23 cellular contexts compared by ENCODE assay signal in genomic region chr17:76150712-76151622, GRCh38. TPM values are rescaled to one million over a fixed set of nuclear protein-coding genes. Genes with fewer than 3 reads are reported as not detected.
DNase-seq lines count a peak whose midpoint lies in the region; ATAC-seq and TF ChIP-seq lines count a peak whose summit lies in the region.
"Had no signal": no experiment of that assay in that cellular context is flagged by ENCODE, and none has a peak within 500 bp of the region (broad histone marks: within the 10 kb centered on the region; RNA-seq: fewer than 3 reads in every experiment).

No MANE protein-coding gene starts in this region.

- intact Hi-C loops in posterior vena cava (cut with DNase I) (loop anchor here in 1 of 2 donors (5.0 kb wide), 1 partner anchor 571 kb away; no protein-coding TSS in a partner anchor), natural killer cell (cut with micrococcal nuclease) (no loop called here)

- DNase-seq in T-helper 2 cell treated with Interferon-gamma antibody and Interleukin-4, amounts not matched to agents 5 μg/mL and 100 μg/mL, for 36 hours (ENCODE audit: low spot score), result no peak
- DNase-seq in T-helper 2 cell, result no peak
- DNase-seq in H9, result peak; percentile 22
- no peak for DNase-seq in effector memory CD8-positive, alpha-beta T cell
- peak; percentile 74 for DNase-seq in posterior vena cava (ENCODE audit: low spot score)
- no peak for DNase-seq in HEK293T (ENCODE audit: extremely low spot score)
- DNase-seq in natural killer cell, result no peak
- no peak for DNase-seq in NCI-H446 treated with DMSO at 0.1 percent for 48 hours (lab: John Stamatoyannopoulos, UW)
- DNase-seq: activated CD4-positive, CD25-positive, alpha-beta regulatory T cell treated with anti-CD3 and anti-CD28 coated beads, Interleukin-2, amount 50 U/mL, for 72 hours; cerebellar nuclear complex; effector CD8-positive, alpha-beta T cell; glutamatergic neuron; NCI-H1417; NCI-H2171 treated with DMSO at 0.1 percent for 48 hours; NCI-H748 treated with DMSO at 0.1 percent for 48 hours; PC-9; small intestine; stimulated activated CD4-positive, alpha-beta T cell treated with anti-CD3 and anti-CD28 coated beads, Interleukin-4, amount 100 ng/mL, for 24 hours; T-helper 9 cell; testis had no signal

- H4K20me1 ChIP-seq in H9 (ENCODE audit: control insufficient read depth, insufficient read depth, insufficient read length), result no peaks in the 10 kb centered on the region

- no peak overlapping the region for H2AK5ac ChIP-seq in H9 (ENCODE audit: insufficient read length, low read length)

- no peak overlapping the region for H3K56ac ChIP-seq in H9 (ENCODE audit: insufficient read length, low read depth, low read length)

- no peak overlapping the region for H2BK120ac ChIP-seq in H9 (ENCODE audit: low read depth, low read length, poor library complexity, severe bottlenecking)

- H3T11ph ChIP-seq in H9 (ENCODE audit: low read length), result no peak overlapping the region

- peaks cover 45% of the 10 kb centered on the region for H3K36me3 Mint-ChIP-seq in T-helper 2 cell treated with Interferon-gamma antibody and Interleukin-4, amounts not matched to agents 5 μg/mL and 100 μg/mL, for 36 hours (ENCODE audit: low read depth)
- H3K36me3 Mint-ChIP-seq in H9 (ENCODE audit: insufficient read depth in 1 of 3, low read depth in 3 of 3) (no peaks in the 10 kb centered on the region; a peak in 1 of 7 replicates), natural killer cell (no peaks in the 10 kb centered on the region)
- H3K36me3 Mint-ChIP-seq in effector memory CD8-positive, alpha-beta T cell (ENCODE audit: insufficient read depth), result peaks cover 8% of the 10 kb centered on the region

- POLR2A ChIA-PET in HEK293T (lab: Yijun Ruan, JAX), result no interaction called here

- H4K91ac ChIP-seq in H9 (ENCODE audit: insufficient read length, low read depth, low read length), result no peak overlapping the region

- no peak overlapping the region for H3K27ac ChIP-seq in H9 (ENCODE audit: insufficient read length, low read depth, low read length)
- H3K27ac ChIP-seq: 22Rv1, PC-9, SJSA1, testis had no signal

- H2AFZ ChIP-seq in H9 (ENCODE audit: low read length), result no peak overlapping the region
- H2AFZ ChIP-seq: PC-9 had no signal

- no peak for ATAC-seq in effector memory CD8-positive, alpha-beta T cell (replicated peaks)
- ATAC-seq in natural killer cell, result no peak

- no peaks in the 10 kb centered on the region for H3K9me3 ChIP-seq in H9 (ENCODE audit: control insufficient read depth, low read depth, low read length)
- H3K9me3 ChIP-seq: SJSA1, testis had no signal

- TF ChIP-seq CTCF in H9 (conservative IDR thresholded peaks at IDR 0.05), result no peak
- TF ChIP-seq CTCF in natural killer cell (IDR thresholded peaks at IDR 0.05), result no peak

- H3K27me3 ChIP-seq in H9 (ENCODE audit: insufficient read depth, low read length), result no peaks in the 10 kb centered on the region
- H3K27me3 ChIP-seq: SJSA1, testis had no signal

- no peaks in the 10 kb centered on the region for H3K79me2 ChIP-seq in H9 (ENCODE audit: insufficient read depth, low read length)

- no peaks in the 10 kb centered on the region for H3K23me2 ChIP-seq in H9 (ENCODE audit: insufficient read length, low read depth, low read length, poor library complexity, severe bottlenecking)

- H3K79me1 ChIP-seq in H9 (ENCODE audit: insufficient read depth, low read depth, low read length, poor library complexity, severe bottlenecking), result no peaks in the 10 kb centered on the region

- H3K27me3 Mint-ChIP-seq in T-helper 2 cell treated with Interferon-gamma antibody and Interleukin-4, amounts not matched to agents 5 μg/mL and 100 μg/mL, for 36 hours (ENCODE audit: low read depth), result no peaks in the 10 kb centered on the region
- peaks cover 2% of the 10 kb centered on the region for H3K27me3 Mint-ChIP-seq in H9 (ENCODE audit: low read depth)
- no peaks in the 10 kb centered on the region for H3K27me3 Mint-ChIP-seq in effector memory CD8-positive, alpha-beta T cell
- no peaks in the 10 kb centered on the region for H3K27me3 Mint-ChIP-seq in natural killer cell (ENCODE audit: low read depth in 2 of 2)

- H3K9me3 Mint-ChIP-seq in T-helper 2 cell treated with Interferon-gamma antibody and Interleukin-4, amounts not matched to agents 5 μg/mL and 100 μg/mL, for 36 hours, result no peaks in the 10 kb centered on the region
- H3K9me3 Mint-ChIP-seq in H9 (no peaks in the 10 kb centered on the region), natural killer cell (no peaks in the 10 kb centered on the region)
- no peaks in the 10 kb centered on the region for H3K9me3 Mint-ChIP-seq in effector memory CD8-positive, alpha-beta T cell

- H3K9ac ChIP-seq in H9 (ENCODE audit: extremely low read depth, insufficient read length, low read length), result no peak overlapping the region

- no peak overlapping the region for H2BK12ac ChIP-seq in H9 (ENCODE audit: insufficient read length, low read depth, low read length)

- H3K27ac Mint-ChIP-seq in T-helper 2 cell treated with Interferon-gamma antibody and Interleukin-4, amounts not matched to agents 5 μg/mL and 100 μg/mL, for 36 hours, result peak overlapping the region; percentile 11
- no peak overlapping the region for H3K27ac Mint-ChIP-seq in H9
- peak overlapping the region; percentile 46 to 78 for H3K27ac Mint-ChIP-seq in effector memory CD8-positive, alpha-beta T cell
- H3K27ac Mint-ChIP-seq in natural killer cell, result no peak overlapping the region

- no peak overlapping the region for H2BK20ac ChIP-seq in H9 (ENCODE audit: low read depth, low read length, poor library complexity, severe bottlenecking)

- no peak overlapping the region for H3K4ac ChIP-seq in H9 (ENCODE audit: low read depth, low read length)

- no peak overlapping the region for H2BK5ac ChIP-seq in H9 (ENCODE audit: insufficient read length, low read length)

- no peak overlapping the region for H3K4me2 ChIP-seq in H9 (ENCODE audit: insufficient read depth, insufficient read length, low read length)
- H3K4me2 ChIP-seq: PC-9 had no signal

- no peak overlapping the region for H3K23ac ChIP-seq in H9 (ENCODE audit: insufficient read length, low read depth, low read length)

- WGBS in H9 (ENCODE audit: extremely low coverage, insufficient read length, low lambda C conversion rate), result no CpG with 5 or more reads among the region's 23 CpGs

- no peak overlapping the region for H2BK15ac ChIP-seq in H9 (ENCODE audit: low read depth, low read length)

- peaks cover 17% of the 10 kb centered on the region for H3K4me1 Mint-ChIP-seq in T-helper 2 cell treated with Interferon-gamma antibody and Interleukin-4, amounts not matched to agents 5 μg/mL and 100 μg/mL, for 36 hours (ENCODE audit: low read depth)
- H3K4me1 Mint-ChIP-seq in H9 (peaks cover 25 to 28% of the 10 kb centered on the region in 2 experiments), natural killer cell (peaks cover 16% of the 10 kb centered on the region in 2 donors)
- peaks cover 12 to 17% of the 10 kb centered on the region in 2 donors for H3K4me1 Mint-ChIP-seq in effector memory CD8-positive, alpha-beta T cell (ENCODE audit: low read depth in 2 of 2)

- peaks cover 4% of the 10 kb centered on the region; the same call in 1 of the 2 replicates for H3K4me1 ChIP-seq in H9 (ENCODE audit: insufficient read depth, low read length)
- H3K4me1 ChIP-seq: SJSA1 had no signal

- no peak overlapping the region for H3K18ac ChIP-seq in H9 (ENCODE audit: insufficient read length, low read depth, low read length)

- H3K4me3 Mint-ChIP-seq in T-helper 2 cell treated with Interferon-gamma antibody and Interleukin-4, amounts not matched to agents 5 μg/mL and 100 μg/mL, for 36 hours, result no peak overlapping the region
- H3K4me3 Mint-ChIP-seq in H9 (no peak overlapping the region), natural killer cell (no peak overlapping the region)
- no peak overlapping the region for H3K4me3 Mint-ChIP-seq in effector memory CD8-positive, alpha-beta T cell

- no peak overlapping the region for H4K5ac ChIP-seq in H9 (ENCODE audit: insufficient read length, low read depth, low read length)

- H3K14ac ChIP-seq in H9 (ENCODE audit: insufficient read depth, low read length), result no peak overlapping the region

- CTCF ChIA-PET in HEK293T (lab: Yijun Ruan, JAX), result interaction anchor here (0.5 to 1.1 kb wide), 2 partner anchors 31 to 263 kb away, joined by 4 to 5 read pairs; no protein-coding TSS in a partner anchor

- no peak overlapping the region for H4K8ac ChIP-seq in H9 (replicated peaks; ENCODE audit: insufficient read length, low read depth, low read length)

TF ChIP-seq in HEK293T, 16 proteins besides CTCF, POLR2A, EP300 and RAD21:
- no peak for TF ChIP-seq SUZ12 (IDR thresholded peaks at IDR 0.05)
- TF ChIP-seq LEF1 (IDR thresholded peaks at IDR 0.05; ENCODE audit: borderline replicate concordance), result no peak
- TF ChIP-seq PKNOX1 (IDR thresholded peaks at IDR 0.05), result no peak
- no peak for TF ChIP-seq TARDBP (IDR thresholded peaks at IDR 0.05)
- TF ChIP-seq BHLHE40 (IDR thresholded peaks at IDR 0.05; ENCODE audit: borderline replicate concordance), result no peak
- no peak for TF ChIP-seq HDGF (IDR thresholded peaks at IDR 0.05; ENCODE audit: borderline replicate concordance)
- TF ChIP-seq NFRKB (IDR thresholded peaks at IDR 0.05), result no peak
- no peak for TF ChIP-seq CTBP1 (IDR thresholded peaks at IDR 0.05; ENCODE audit: borderline replicate concordance)
- TF ChIP-seq FOXA1 (IDR thresholded peaks at IDR 0.05), result no peak

RNA-seq across cellular contexts. Expression of gene FOXJ1, which starts 9.9 kb away (rescaled TPM):
- total RNA-seq in H9 (2021), result 3.7 and 4.0 TPM in 2 replicates
- total RNA-seq in posterior vena cava, result not detected
- under 1 TPM; 0.21 to 0.93 (median 0.36) TPM for total RNA-seq in natural killer cell
- total RNA-seq: myocyte, SJSA1 had no signal

RNA-seq across cellular contexts. Expression of gene EXOC7, which starts 47.4 kb away (rescaled TPM):
- total RNA-seq in H9 (2021), result 160 and 162 TPM in 2 replicates
- total RNA-seq in posterior vena cava, result 10 to 100 TPM; 94.5 to 98.2 TPM
- 100 to 1,000 TPM; 130 to 149 (median 142) TPM for total RNA-seq in natural killer cell

Comparison
In these comparisons a context has a peak if more than half of its experiments do, and no peak if none do; other contexts are left out.
1. DNase-seq: peak in H9 (single experiment) and posterior vena cava (single experiment); none in T-helper 2 cell treated with Interferon-gamma antibody and Interleukin-4, amounts not matched to agents 5 μg/mL and 100 μg/mL, for 36 hours (single experiment), T-helper 2 cell (0 of 5), effector memory CD8-positive, alpha-beta T cell (0 of 3), HEK293T (single experiment), natural killer cell (single experiment) and NCI-H446 treated with DMSO at 0.1 percent for 48 hours (single experiment).
2. H3K27ac Mint-ChIP-seq: peak in T-helper 2 cell treated with Interferon-gamma antibody and Interleukin-4, amounts not matched to agents 5 μg/mL and 100 μg/mL, for 36 hours (single experiment) and effector memory CD8-positive, alpha-beta T cell (2 of 2); none in H9 (0 of 3) and natural killer cell (0 of 2).